ENCODE assay signal across 1 cellular context in the genomic region with DNA sequence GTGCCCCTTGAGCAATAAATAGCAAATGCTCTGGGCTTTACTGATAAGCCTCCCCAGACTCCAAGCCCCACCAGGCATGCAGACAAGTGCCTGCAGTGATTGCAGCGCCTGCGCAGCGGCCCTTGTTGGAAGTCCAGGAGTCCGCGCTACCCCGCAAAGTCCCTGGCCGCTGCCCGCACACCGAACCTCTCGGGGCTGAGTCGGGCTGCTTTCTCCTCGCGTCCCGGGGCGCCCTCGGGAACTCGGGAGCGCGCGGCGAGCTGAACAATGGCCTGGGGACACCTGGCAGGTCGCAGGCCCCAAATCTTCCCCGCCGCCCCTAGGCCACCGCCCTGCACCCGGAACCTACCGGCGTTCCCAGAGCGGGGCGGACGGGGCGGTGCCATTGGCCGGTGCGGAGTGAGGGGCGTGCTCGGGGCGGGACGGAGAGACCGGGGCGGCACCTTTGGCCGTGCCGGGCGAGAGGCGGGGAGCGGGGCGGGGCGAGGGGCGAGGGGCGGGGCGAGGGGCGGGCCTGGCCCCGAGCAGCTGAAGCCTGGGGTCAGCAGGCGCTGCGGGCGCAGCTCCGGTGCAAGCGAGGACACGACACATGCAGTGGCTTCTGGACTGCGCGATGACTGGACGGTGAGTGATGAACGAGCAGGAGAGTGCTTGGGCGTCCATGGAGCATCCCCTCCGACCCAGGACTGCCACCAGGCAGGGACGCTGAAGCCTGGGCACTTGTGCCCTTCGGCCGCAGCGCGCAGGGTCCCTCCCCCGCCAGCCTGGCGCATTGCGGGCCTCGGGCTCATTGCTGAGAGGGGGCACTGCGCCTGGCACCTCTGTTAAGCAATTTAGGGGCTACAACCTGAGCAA.
A peak's percentile ranks its signal among the peaks of the same experiment; 100 is the strongest.
TF ChIP-seq lines count a peak whose summit lies in the region.

A gene with protein sequence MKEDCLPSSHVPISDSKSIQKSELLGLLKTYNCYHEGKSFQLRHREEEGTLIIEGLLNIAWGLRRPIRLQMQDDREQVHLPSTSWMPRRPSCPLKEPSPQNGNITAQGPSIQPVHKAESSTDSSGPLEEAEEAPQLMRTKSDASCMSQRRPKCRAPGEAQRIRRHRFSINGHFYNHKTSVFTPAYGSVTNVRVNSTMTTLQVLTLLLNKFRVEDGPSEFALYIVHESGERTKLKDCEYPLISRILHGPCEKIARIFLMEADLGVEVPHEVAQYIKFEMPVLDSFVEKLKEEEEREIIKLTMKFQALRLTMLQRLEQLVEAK (plus strand): TSS at position 560 of the 855 bp plus-strand sequence. CDS start 10,401 bp downstream, outside the sequence.

TF ChIP-seq in H1, 55 proteins besides CTCF, POLR2A, EP300 and RAD21:
- TF ChIP-seq TAF1 (IDR thresholded peaks at IDR 0.05; ENCODE audit: low read depth, low read length) (peak; percentile 66; the same call in 1 of the 2 replicates), TAF7 (optimal IDR thresholded peaks at IDR 0.05; ENCODE audit: borderline replicate concordance, low read depth, low read length) (peak; percentile 68), EGR1 (IDR thresholded peaks at IDR 0.05; ENCODE audit: borderline replicate concordance, low read depth, low read length) (no peak), PHF8 (conservative IDR thresholded peaks at IDR 0.05; ENCODE audit: low read depth, low read length) (peak; percentile 79), BRCA1 (IDR thresholded peaks at IDR 0.05; ENCODE audit: low read depth, low read length) (no peak), CHD2 (IDR thresholded peaks at IDR 0.05; ENCODE audit: low read length) (no peak), FOSL1 (IDR thresholded peaks at IDR 0.05; ENCODE audit: insufficient read depth, low read depth, low read length) (no peak), KDM4A (IDR thresholded peaks at IDR 0.05; ENCODE audit: low read depth, low read length, severe bottlenecking) (peak; percentile 34), RNF2 (IDR thresholded peaks at IDR 0.05; ENCODE audit: borderline replicate concordance, low read depth, low read length, missing control alignments, poor library complexity, severe bottlenecking) (no peak), SAP30 (IDR thresholded peaks at IDR 0.05; ENCODE audit: insufficient read depth, insufficient replicate concordance, low read length) (no peak), POLR2AphosphoS5 (IDR thresholded peaks at IDR 0.05; ENCODE audit: low read depth, low read length) (peak; percentile 23; the same call in 1 of the 2 replicates), NRF1 (IDR thresholded peaks at IDR 0.05; ENCODE audit: low read depth, low read length) (peak; percentile 60), YY1 (IDR thresholded peaks at IDR 0.05; ENCODE audit: low read depth, low read length) (no peak), HDAC2 (IDR thresholded peaks at IDR 0.05; ENCODE audit: borderline replicate concordance in 1 of 2, low read depth in 2 of 2, low read length in 2 of 2) (no peak), SUZ12 (IDR thresholded peaks at IDR 0.05; ENCODE audit: low read length) (no peak), SIN3A (conservative IDR thresholded peaks at IDR 0.05 in 1 of 2, IDR thresholded peaks at IDR 0.05 in 1 of 2; ENCODE audit: low read depth in 1 of 2, low read length in 2 of 2) (0 out of 4 replicates have a peak, but pooled peaks of 1 of the 2 experiments have one; percentile 11), CTBP2 (IDR thresholded peaks at IDR 0.05; ENCODE audit: borderline replicate concordance, insufficient read depth, insufficient read length, low read length) (no peak), BCL11A (IDR thresholded peaks at IDR 0.05; ENCODE audit: low read depth in 2 of 2, low read length in 2 of 2) (no peak), SIRT6 (IDR thresholded peaks at IDR 0.05; ENCODE audit: low read length) (no peak), SP4 (IDR thresholded peaks at IDR 0.05; ENCODE audit: low read length) (no peak), TCF12 (IDR thresholded peaks at IDR 0.05; ENCODE audit: low read depth, low read length) (0 out of 2 replicates have a peak, but pooled peaks have one; percentile 30), CBX8 (IDR thresholded peaks at IDR 0.05; ENCODE audit: borderline replicate concordance, low read depth, low read length) (no peak), MAFK (IDR thresholded peaks at IDR 0.05; ENCODE audit: low read depth, low read length) (no peak), HDAC6 (IDR thresholded peaks at IDR 0.05; ENCODE audit: low read depth, low read length) (no peak), SRF (IDR thresholded peaks at IDR 0.05; ENCODE audit: low read depth, low read length) (no peak)
- TF ChIP-seq, protein P1, sequence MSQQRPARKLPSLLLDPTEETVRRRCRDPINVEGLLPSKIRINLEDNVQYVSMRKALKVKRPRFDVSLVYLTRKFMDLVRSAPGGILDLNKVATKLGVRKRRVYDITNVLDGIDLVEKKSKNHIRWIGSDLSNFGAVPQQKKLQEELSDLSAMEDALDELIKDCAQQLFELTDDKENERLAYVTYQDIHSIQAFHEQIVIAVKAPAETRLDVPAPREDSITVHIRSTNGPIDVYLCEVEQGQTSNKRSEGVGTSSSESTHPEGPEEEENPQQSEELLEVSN (IDR thresholded peaks at IDR 0.05), result 0 out of 2 replicates have a peak, but pooled peaks have one; percentile 20
- TF ChIP-seq, protein P2, sequence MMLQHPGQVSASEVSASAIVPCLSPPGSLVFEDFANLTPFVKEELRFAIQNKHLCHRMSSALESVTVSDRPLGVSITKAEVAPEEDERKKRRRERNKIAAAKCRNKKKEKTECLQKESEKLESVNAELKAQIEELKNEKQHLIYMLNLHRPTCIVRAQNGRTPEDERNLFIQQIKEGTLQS (IDR thresholded peaks at IDR 0.05; ENCODE audit: insufficient read depth, low read depth, low read length), result no peak
- TF ChIP-seq, protein P3, sequence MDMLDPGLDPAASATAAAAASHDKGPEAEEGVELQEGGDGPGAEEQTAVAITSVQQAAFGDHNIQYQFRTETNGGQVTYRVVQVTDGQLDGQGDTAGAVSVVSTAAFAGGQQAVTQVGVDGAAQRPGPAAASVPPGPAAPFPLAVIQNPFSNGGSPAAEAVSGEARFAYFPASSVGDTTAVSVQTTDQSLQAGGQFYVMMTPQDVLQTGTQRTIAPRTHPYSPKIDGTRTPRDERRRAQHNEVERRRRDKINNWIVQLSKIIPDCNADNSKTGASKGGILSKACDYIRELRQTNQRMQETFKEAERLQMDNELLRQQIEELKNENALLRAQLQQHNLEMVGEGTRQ (IDR thresholded peaks at IDR 0.05; ENCODE audit: low read length), result no peak
